In genomic region chr11:17230867-17231851, GRCh38 we compare ENCODE assay signal across 1 cellular context.
TF ChIP-seq lines count a peak whose summit lies in the region.

No MANE protein-coding gene starts in this region.

TF ChIP-seq in HEK293, 187 proteins besides CTCF, POLR2A, EP300 and RAD21 (continued from another document):
- TF ChIP-seq ZNF146 (tag by site-specific recombination; IDR thresholded peaks at IDR 0.05) = peak; percentile 10; the same call in 1 of the 2 replicates
- no peak for TF ChIP-seq ZNF114 (tag by site-specific recombination; IDR thresholded peaks at IDR 0.05)
